8 cellular contexts compared by ENCODE assay signal in genomic region chr10:34637419-34637911, GRCh38.
DNase-seq lines count a peak whose midpoint lies in the region; ATAC-seq and TF ChIP-seq lines count a peak whose summit lies in the region.

No MANE protein-coding gene starts in this region.

- peak; percentile 70 for ATAC-seq in HG02840 (IDR thresholded peaks at IDR 0.05; ENCODE audit: low FRiP score, unreplicated experiment)
- peak; percentile 64 for ATAC-seq in lung (ENCODE audit: insufficient read depth, low FRiP score)

- H3K4me3 ChIP-seq in colonic mucosa (no peak overlapping the region), lung (no peak overlapping the region)

- H3K9me3 ChIP-seq in colonic mucosa (no peaks in the 10 kb centered on the region), lung (ENCODE audit: control insufficient read depth in 2 of 2, insufficient read depth in 1 of 2, low read length in 1 of 2) (no peaks in the 10 kb centered on the region)

- in situ Hi-C loops in ACHN (cut with HindIII; ENCODE audit: low pct_ligation_motif_present, low pct_unique_long_range_greater_than_20kb, low sequenced_read_pairs): no loop called here
- in situ Hi-C loops in GM13977 (cut with MboI; ENCODE audit: low pct_unique_long_range_greater_than_20kb, low sequenced_read_pairs, unreplicated experiment): loop anchor here (10.0 to 25.0 kb wide), 2 partner anchors 125 to 1303 kb away; partner anchors contain the start of gene NRP1

- H3K27ac ChIP-seq in colonic mucosa: no peak overlapping the region
- no peak overlapping the region for H3K27ac ChIP-seq in lung (ENCODE audit: low read depth in 1 of 2, low read length in 1 of 2)

- H3K9ac ChIP-seq in colonic mucosa (ENCODE audit: low read depth in 2 of 2, low read length in 2 of 2): no peak overlapping the region

- H3K4me1 ChIP-seq in colonic mucosa (no peaks in the 10 kb centered on the region), lung (ENCODE audit: control insufficient read depth in 2 of 2, insufficient read depth in 2 of 2, low read length in 2 of 2) (peaks cover 4 to 11% of the 10 kb centered on the region in 2 donors)

- peak; percentile 98 for TF ChIP-seq CTCF in GM13977 (IDR thresholded peaks at IDR 0.05; ENCODE audit: extremely low read depth, insufficient read depth, missing control alignments)
- TF ChIP-seq CTCF in colonic mucosa (IDR thresholded peaks at IDR 0.05): peak; percentile 96
- peak; percentile 78 for TF ChIP-seq CTCF in lung (IDR thresholded peaks at IDR 0.05; ENCODE audit: control extremely low read depth, extremely low read depth)

- H3K36me3 ChIP-seq in colonic mucosa (no peaks in the 10 kb centered on the region), lung (ENCODE audit: control insufficient read depth in 2 of 2, insufficient read depth in 2 of 2, low read length in 2 of 2) (no peaks in the 10 kb centered on the region)

- intact Hi-C loops in colonic mucosa (cut with DNase I): loop anchor here (5.0 to 10.0 kb wide), 2 partner anchors 1305 to 1443 kb away; partner anchors contain the start of gene NRP1

- peak; percentile 55 for DNase-seq in ACHN
- DNase-seq in GM13977 (ENCODE audit: low spot score): peak; percentile 67
- DNase-seq in NCI-H1436 treated with DMSO at 0.1 percent for 48 hours (lab: John Stamatoyannopoulos, UW): peak; percentile 31
- DNase-seq in activated CD4-positive, CD25-positive, alpha-beta regulatory T cell treated with anti-CD3 and anti-CD28 coated beads, Interleukin-2, amount 50 U/mL, for 72 hours: peak; percentile 74
- peak; percentile 72 for DNase-seq in colonic mucosa
- DNase-seq in lung (ENCODE audit: low spot score): peak; percentile 57
- DNase-seq in stimulated activated CD8-positive, alpha-beta memory T cell treated with anti-CD3 and anti-CD28 coated beads, Interleukin-15, amount 100 ng/mL, for 4 hours (ENCODE audit: low read depth in 2 of 2): peak; percentile 9 to 10

- WGBS in lung, 2 donors: 27% methylated on average over 9 of the region's 9 CpGs

- H3K27me3 ChIP-seq in colonic mucosa (no peaks in the 10 kb centered on the region), lung (ENCODE audit: control insufficient read depth, insufficient read depth) (no peaks in the 10 kb centered on the region)

Comparison
In these comparisons a context has a peak if more than half of its experiments do, and no peak if none do; other contexts are left out.
1. DNase-seq: peak in every context shown above with its lines; median percentile 74 in activated CD4-positive, CD25-positive, alpha-beta regulatory T cell treated with anti-CD3 and anti-CD28 coated beads, Interleukin-2, amount 50 U/mL, for 72 hours; 72 in colonic mucosa; 67 in GM13977; 57 in lung; 55 in ACHN; 31 in NCI-H1436 treated with DMSO at 0.1 percent for 48 hours; 10 in stimulated activated CD8-positive, alpha-beta memory T cell treated with anti-CD3 and anti-CD28 coated beads, Interleukin-15, amount 100 ng/mL, for 4 hours.